In the genomic region with DNA sequence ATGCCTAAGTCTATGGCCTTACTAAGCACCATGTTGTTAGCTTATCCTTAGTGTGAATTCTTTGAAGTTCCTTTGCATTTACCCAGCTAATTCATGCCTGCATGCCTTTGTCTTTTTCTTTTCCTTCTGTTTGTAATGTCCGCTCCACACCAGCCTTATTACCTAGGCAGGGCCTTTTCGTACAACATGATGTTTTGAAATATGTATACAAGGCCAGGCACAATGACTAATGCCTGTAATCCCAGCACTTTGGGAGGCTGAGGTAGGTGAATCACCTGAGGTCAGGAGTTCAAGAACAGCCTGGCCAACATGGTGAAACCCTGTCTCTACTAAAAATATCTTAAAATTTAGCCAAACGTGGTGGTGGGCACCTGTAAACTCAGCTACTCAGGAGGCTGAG, we compare ENCODE assay signal across 24 cellular contexts.
"Had no signal": no experiment of that assay in that cellular context is flagged by ENCODE, and none has a peak within 500 bp of the region (broad histone marks: within the 10 kb centered on the region; RNA-seq: fewer than 3 reads in every experiment).

No MANE protein-coding gene starts in this region.

- H3K36me3 Mint-ChIP-seq: naive thymus-derived CD4-positive, alpha-beta T cell; stimulated activated effector memory CD8-positive, alpha-beta T cell treated with anti-CD3 and anti-CD28 coated beads, Interleukin-12 subunit alpha, Interleukin-12 subunit beta, amount 100 ng/mL, for 72 hours had no signal

- H3K9me3 ChIP-seq: esophagus muscularis mucosa, gastroesophageal sphincter, neutrophil, right lobe of liver, tibial artery, upper lobe of left lung, uterus had no signal

- H3K27ac ChIP-seq: dorsolateral prefrontal cortex, esophagus muscularis mucosa, gastroesophageal sphincter, neutrophil, psoas muscle, right lobe of liver, tibial artery, upper lobe of left lung, uterus had no signal

- H3K9me3 Mint-ChIP-seq: nephron progenitor cell had no signal

- H3K27me3 Mint-ChIP-seq: naive thymus-derived CD4-positive, alpha-beta T cell had no signal

- H3K27ac Mint-ChIP-seq: immature natural killer cell; naive thymus-derived CD4-positive, alpha-beta T cell; nephron progenitor cell; stimulated activated effector memory CD8-positive, alpha-beta T cell treated with anti-CD3 and anti-CD28 coated beads, Interleukin-12 subunit alpha, Interleukin-12 subunit beta, amount 100 ng/mL, for 72 hours had no signal

- DNase-seq: cortex of kidney; dorsolateral prefrontal cortex; effector CD8-positive, alpha-beta T cell; glutamatergic neuron; immature natural killer cell; kidney; left colon; left ventricle myocardium superior; naive thymus-derived CD4-positive, alpha-beta T cell; nephron progenitor cell; psoas muscle; retina; right lobe of liver; stimulated activated CD4-positive, alpha-beta T cell treated with anti-CD3 and anti-CD28 coated beads, Interleukin-4, amount 100 ng/mL, for 1 hour; stimulated activated CD8-positive, alpha-beta memory T cell treated with anti-CD3 and anti-CD28 coated beads, Interleukin-4, amount 100 ng/mL, for 48 hours; stimulated activated naive CD8-positive, alpha-beta T cell treated with anti-CD3 and anti-CD28 coated beads, Interleukin-15, Interleukin-2, amounts not matched to agents 100 U/mL and 50 U/mL, for 24 hours; tibial artery; upper lobe of left lung; uterus had no signal

- H3K4me3 ChIP-seq: dorsolateral prefrontal cortex, esophagus muscularis mucosa, gastroesophageal sphincter, lung, psoas muscle, right lobe of liver, tibial artery, upper lobe of left lung, uterus had no signal

- H3K36me3 ChIP-seq: esophagus muscularis mucosa, gastroesophageal sphincter, neutrophil, right lobe of liver, tibial artery, upper lobe of left lung, uterus had no signal

- ATAC-seq: gastroesophageal sphincter; left colon; left ventricle myocardium superior; naive thymus-derived CD4-positive, alpha-beta T cell; psoas muscle; right lobe of liver; stimulated activated effector memory CD8-positive, alpha-beta T cell treated with anti-CD3 and anti-CD28 coated beads, Interleukin-12 subunit alpha, Interleukin-12 subunit beta, amount 100 ng/mL, for 72 hours; stimulated activated naive CD8-positive, alpha-beta T cell treated with anti-CD3 and anti-CD28 coated beads, Interleukin-15, Interleukin-2, amounts not matched to agents 100 U/mL and 50 U/mL, for 24 hours had no signal

- H3K27me3 ChIP-seq: dorsolateral prefrontal cortex, esophagus muscularis mucosa, gastroesophageal sphincter, neutrophil, right lobe of liver, tibial artery, upper lobe of left lung, uterus had no signal

- H3K4me1 Mint-ChIP-seq: immature natural killer cell; naive thymus-derived CD4-positive, alpha-beta T cell; nephron progenitor cell; stimulated activated effector memory CD8-positive, alpha-beta T cell treated with anti-CD3 and anti-CD28 coated beads, Interleukin-12 subunit alpha, Interleukin-12 subunit beta, amount 100 ng/mL, for 72 hours had no signal

- H3K4me1 ChIP-seq: esophagus muscularis mucosa, gastroesophageal sphincter, psoas muscle, right lobe of liver, upper lobe of left lung, uterus had no signal

- H3K4me3 Mint-ChIP-seq: immature natural killer cell; naive thymus-derived CD4-positive, alpha-beta T cell; nephron progenitor cell; stimulated activated effector memory CD8-positive, alpha-beta T cell treated with anti-CD3 and anti-CD28 coated beads, Interleukin-12 subunit alpha, Interleukin-12 subunit beta, amount 100 ng/mL, for 72 hours had no signal
